7 cellular contexts compared by ENCODE assay signal in the genomic region with DNA sequence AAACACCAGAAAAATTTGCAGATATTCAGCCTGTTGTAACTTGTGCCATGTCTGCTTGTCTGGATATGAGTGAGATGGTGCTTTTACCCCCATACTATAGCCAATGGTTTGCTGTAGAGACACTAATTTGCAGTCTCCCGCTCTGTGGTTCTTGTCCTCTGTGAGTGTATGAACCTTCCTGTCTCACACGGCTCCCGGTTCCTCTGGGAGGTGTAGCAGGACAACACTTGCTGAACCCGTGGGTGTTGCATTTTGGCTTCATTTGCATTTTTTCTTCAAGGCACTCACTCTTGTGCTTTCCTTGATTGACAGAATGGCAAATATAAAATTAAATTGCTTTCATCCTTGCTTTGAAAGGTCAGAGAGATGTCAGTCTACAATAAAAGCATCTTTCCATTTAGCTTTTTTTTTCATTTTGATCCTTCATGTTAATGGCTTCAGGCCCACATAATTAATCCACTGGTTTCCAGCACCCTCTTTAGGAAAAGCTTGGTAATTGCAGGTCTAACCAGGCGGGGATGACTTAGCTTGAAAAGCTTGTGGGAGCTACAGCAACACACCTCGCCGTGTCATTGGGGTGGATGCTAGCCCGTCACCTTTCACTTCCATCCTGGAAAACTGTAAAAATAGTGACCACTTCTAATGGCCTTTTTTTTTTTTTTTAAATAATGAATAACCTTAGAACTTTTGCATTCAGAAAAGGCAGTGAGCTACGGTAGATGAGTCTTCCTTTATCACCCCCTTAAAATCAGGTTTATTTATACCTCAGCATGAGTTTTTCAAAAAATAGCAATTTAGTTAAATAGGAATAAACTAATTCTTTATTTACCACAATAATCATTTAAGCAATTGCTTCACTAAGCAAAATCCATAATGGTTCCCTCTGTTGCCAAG. TPM values are rescaled to one million over a fixed set of nuclear protein-coding genes. Genes with fewer than 3 reads are reported as not detected.
DNase-seq lines count a peak whose midpoint lies in the region; ATAC-seq and TF ChIP-seq lines count a peak whose summit lies in the region.

No MANE protein-coding gene starts in this region.

- TF ChIP-seq EP300 in tibial nerve (IDR thresholded peaks at IDR 0.05), result no peak

- H3K36me3 Mint-ChIP-seq in WTC11, result peaks cover 91% of the 10 kb centered on the region
- H3K36me3 Mint-ChIP-seq in mesothelial cell of epicardium, result peaks cover 44% of the 10 kb centered on the region

- no peak overlapping the region for H3K4me3 ChIP-seq in tibial nerve

- ATAC-seq in HG02642 (IDR thresholded peaks at IDR 0.05; ENCODE audit: poor library complexity, unreplicated experiment), result peak; percentile 76
- peak; percentile 89 for ATAC-seq in WTC11

- H3K9me3 ChIP-seq in tibial nerve, result no peaks in the 10 kb centered on the region

- H3K27ac ChIP-seq in tibial nerve, result no peak overlapping the region

- H3K4me3 Mint-ChIP-seq in WTC11 (no peak overlapping the region), mesothelial cell of epicardium (no peak overlapping the region)

- peaks cover 0 to 88% (median 3%) of the 10 kb centered on the region in 3 donors for H3K36me3 ChIP-seq in tibial nerve

- TF ChIP-seq CTCF in GM12872 (IDR thresholded peaks at IDR 0.05; ENCODE audit: insufficient read depth, low read depth, low read length), result peak; percentile 78
- no peak for TF ChIP-seq CTCF in WTC11 (IDR thresholded peaks at IDR 0.05)
- TF ChIP-seq CTCF in mesothelial cell of epicardium (IDR thresholded peaks at IDR 0.05; ENCODE audit: unreplicated experiment), result peak; percentile 79
- peak; percentile 64 to 77 (median 68) for TF ChIP-seq CTCF in tibial nerve (IDR thresholded peaks at IDR 0.05)

- POLR2A ChIA-PET in WTC11 (lab: Charles Lee), result interaction anchor here (0.6 to 2.0 kb wide), 4 partner anchors 14 to 1825 kb away, joined by 3 to 8 read pairs (median 5); no protein-coding TSS in a partner anchor

- CTCF ChIA-PET in WTC11 (lab: Charles Lee), result interaction anchor here (0.6 to 6.1 kb wide), 57 partner anchors 9 to 448 kb away, joined by 3 to 96 read pairs (median 4); partner anchors contain the start of genes PRDM10 and ST14

- WGBS in tibial nerve, 2 donors, result 64 to 66% methylated on average over 9 of the region's 9 CpGs

- H3K4me1 ChIP-seq in tibial nerve, result no peaks in the 10 kb centered on the region

- TF ChIP-seq POLR2A in tibial nerve (IDR thresholded peaks at IDR 0.05), result no peak

- H3K4me1 Mint-ChIP-seq in WTC11, result no peaks in the 10 kb centered on the region
- H3K4me1 Mint-ChIP-seq in mesothelial cell of epicardium, result no peaks in the 10 kb centered on the region

- H3K27ac Mint-ChIP-seq in WTC11 (peak overlapping the region; percentile 47; the same call in 1 of the 2 replicates), mesothelial cell of epicardium (no peak overlapping the region)

- H3K27me3 Mint-ChIP-seq in WTC11 (ENCODE audit: low read depth), result no peaks in the 10 kb centered on the region
- no peaks in the 10 kb centered on the region for H3K27me3 Mint-ChIP-seq in mesothelial cell of epicardium (ENCODE audit: low read depth)

- no peaks in the 10 kb centered on the region for H3K27me3 ChIP-seq in tibial nerve

- H3K9me3 Mint-ChIP-seq in WTC11 (peaks cover 10% of the 10 kb centered on the region), mesothelial cell of epicardium (no peaks in the 10 kb centered on the region)

- DNase-seq in NCI-H2107 (lab: John Stamatoyannopoulos, UW) (peak; percentile 37), WTC11 (ENCODE audit: low spot score) (peak; percentile 67), mesothelial cell of epicardium (ENCODE audit: low spot score in 2 of 2, unreplicated experiment in 2 of 2) (peak in 1 of 2 experiments; percentile 54), tibial nerve (ENCODE audit: low spot score in 2 of 2) (peak in 1 of 2 donors; percentile 66)
- DNase-seq in effector CD4-positive, alpha-beta T cell, result peak; percentile 33

TF ChIP-seq in WTC11, 78 proteins besides CTCF, POLR2A, EP300 and RAD21:
- TF ChIP-seq, protein P1, sequence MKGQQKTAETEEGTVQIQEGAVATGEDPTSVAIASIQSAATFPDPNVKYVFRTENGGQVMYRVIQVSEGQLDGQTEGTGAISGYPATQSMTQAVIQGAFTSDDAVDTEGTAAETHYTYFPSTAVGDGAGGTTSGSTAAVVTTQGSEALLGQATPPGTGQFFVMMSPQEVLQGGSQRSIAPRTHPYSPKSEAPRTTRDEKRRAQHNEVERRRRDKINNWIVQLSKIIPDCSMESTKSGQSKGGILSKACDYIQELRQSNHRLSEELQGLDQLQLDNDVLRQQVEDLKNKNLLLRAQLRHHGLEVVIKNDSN (CRISPR knock-in tag; IDR thresholded peaks at IDR 0.05), result no peak
- TF ChIP-seq JUN (CRISPR knock-in tag; IDR thresholded peaks at IDR 0.05), result no peak
- TF ChIP-seq JAZF1 (CRISPR knock-in tag; IDR thresholded peaks at IDR 0.05), result no peak
- no peak for TF ChIP-seq ESRRA (CRISPR knock-in tag; IDR thresholded peaks at IDR 0.05; ENCODE audit: borderline replicate concordance)
- TF ChIP-seq NR3C1 (CRISPR knock-in tag; conservative IDR thresholded peaks at IDR 0.05; ENCODE audit: low read depth), result no peak
- TF ChIP-seq HMGXB4 (CRISPR knock-in tag; IDR thresholded peaks at IDR 0.05), result no peak
- TF ChIP-seq HMGA2 (CRISPR knock-in tag; IDR thresholded peaks at IDR 0.05), result no peak
- TF ChIP-seq FOXJ3 (CRISPR knock-in tag; IDR thresholded peaks at IDR 0.05; ENCODE audit: borderline replicate concordance), result no peak
- TF ChIP-seq TEAD4 (CRISPR knock-in tag; IDR thresholded peaks at IDR 0.05), result no peak
- TF ChIP-seq ERG (CRISPR knock-in tag; IDR thresholded peaks at IDR 0.05), result no peak
- no peak for TF ChIP-seq ZNF121 (CRISPR knock-in tag; IDR thresholded peaks at IDR 0.05)
- TF ChIP-seq, protein P2, sequence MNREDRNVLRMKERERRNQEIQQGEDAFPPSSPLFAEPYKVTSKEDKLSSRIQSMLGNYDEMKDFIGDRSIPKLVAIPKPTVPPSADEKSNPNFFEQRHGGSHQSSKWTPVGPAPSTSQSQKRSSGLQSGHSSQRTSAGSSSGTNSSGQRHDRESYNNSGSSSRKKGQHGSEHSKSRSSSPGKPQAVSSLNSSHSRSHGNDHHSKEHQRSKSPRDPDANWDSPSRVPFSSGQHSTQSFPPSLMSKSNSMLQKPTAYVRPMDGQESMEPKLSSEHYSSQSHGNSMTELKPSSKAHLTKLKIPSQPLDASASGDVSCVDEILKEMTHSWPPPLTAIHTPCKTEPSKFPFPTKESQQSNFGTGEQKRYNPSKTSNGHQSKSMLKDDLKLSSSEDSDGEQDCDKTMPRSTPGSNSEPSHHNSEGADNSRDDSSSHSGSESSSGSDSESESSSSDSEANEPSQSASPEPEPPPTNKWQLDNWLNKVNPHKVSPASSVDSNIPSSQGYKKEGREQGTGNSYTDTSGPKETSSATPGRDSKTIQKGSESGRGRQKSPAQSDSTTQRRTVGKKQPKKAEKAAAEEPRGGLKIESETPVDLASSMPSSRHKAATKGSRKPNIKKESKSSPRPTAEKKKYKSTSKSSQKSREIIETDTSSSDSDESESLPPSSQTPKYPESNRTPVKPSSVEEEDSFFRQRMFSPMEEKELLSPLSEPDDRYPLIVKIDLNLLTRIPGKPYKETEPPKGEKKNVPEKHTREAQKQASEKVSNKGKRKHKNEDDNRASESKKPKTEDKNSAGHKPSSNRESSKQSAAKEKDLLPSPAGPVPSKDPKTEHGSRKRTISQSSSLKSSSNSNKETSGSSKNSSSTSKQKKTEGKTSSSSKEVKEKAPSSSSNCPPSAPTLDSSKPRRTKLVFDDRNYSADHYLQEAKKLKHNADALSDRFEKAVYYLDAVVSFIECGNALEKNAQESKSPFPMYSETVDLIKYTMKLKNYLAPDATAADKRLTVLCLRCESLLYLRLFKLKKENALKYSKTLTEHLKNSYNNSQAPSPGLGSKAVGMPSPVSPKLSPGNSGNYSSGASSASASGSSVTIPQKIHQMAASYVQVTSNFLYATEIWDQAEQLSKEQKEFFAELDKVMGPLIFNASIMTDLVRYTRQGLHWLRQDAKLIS (CRISPR knock-in tag; IDR thresholded peaks at IDR 0.05; ENCODE audit: borderline replicate concordance), result no peak
- no peak for TF ChIP-seq ZNF219 (CRISPR knock-in tag; IDR thresholded peaks at IDR 0.05; ENCODE audit: borderline replicate concordance)
- TF ChIP-seq NFATC4 (CRISPR knock-in tag; IDR thresholded peaks at IDR 0.05), result no peak
- no peak for TF ChIP-seq GTF2I (CRISPR knock-in tag; conservative IDR thresholded peaks at IDR 0.05)

RNA-seq across cellular contexts. Expression of gene ST14, which starts 27.4 kb away (rescaled TPM):
- 27.5 to 33.9 TPM (median 27.8 TPM) in 3 replicates for total RNA-seq in WTC11 (2021)
- total RNA-seq in mesothelial cell of epicardium, result 39.6 to 42.0 TPM (median 40.8 TPM) in 3 replicates
- total RNA-seq in tibial nerve, result 10 to 100 TPM in 1 of 4 donors, 1 to 10 TPM in 3; 1.5 to 10.8 (median 2.6) TPM
